Comparison of ENCODE assay signal across 12 cellular contexts in the genomic region with DNA sequence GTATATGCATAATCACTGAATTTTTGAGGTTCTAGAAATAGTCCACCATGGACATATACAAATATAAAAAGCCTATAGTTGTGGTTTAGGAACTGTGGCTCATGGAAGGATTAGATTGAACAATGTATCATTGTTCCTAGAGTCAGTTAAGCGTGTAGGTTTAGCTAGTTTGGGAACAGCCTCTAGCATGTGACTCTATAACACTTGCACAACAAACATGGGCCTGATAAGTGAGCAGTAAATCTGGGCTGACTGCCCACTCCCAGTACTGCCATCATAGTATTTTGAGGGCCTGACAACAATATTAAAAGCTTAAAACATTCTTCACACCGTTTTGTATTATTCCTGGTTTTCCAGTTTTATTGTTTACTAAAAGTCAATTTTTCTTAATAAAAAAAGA. TPM values are rescaled to one million over a fixed set of nuclear protein-coding genes. Genes with fewer than 3 reads are reported as not detected.
DNase-seq lines count a peak whose midpoint lies in the region; TF ChIP-seq lines count a peak whose summit lies in the region.
"Had no signal": no experiment of that assay in that cellular context is flagged by ENCODE, and none has a peak within 500 bp of the region (broad histone marks: within the 10 kb centered on the region; RNA-seq: fewer than 3 reads in every experiment).

No MANE protein-coding gene starts in this region.

- intact Hi-C loops in activated CD4-positive, alpha-beta T cell treated with anti-CD3 and anti-CD28 coated beads, Interleukin-2, amount 10 ng/mL, durations not matched to agents 24 days and 14 days (cut with micrococcal nuclease) = no loop called here

- H3K27ac ChIP-seq in RWPE1 = no peak overlapping the region
- H3K27ac ChIP-seq in osteoblast (ENCODE audit: low read depth, low read length) = peak overlapping the region; percentile 15

- H3K27me3 ChIP-seq in osteoblast (ENCODE audit: insufficient read depth, low read length) = no peaks in the 10 kb centered on the region

- no peak for TF ChIP-seq CTCF in RWPE1 (conservative IDR thresholded peaks at IDR 0.05; ENCODE audit: low read depth)
- TF ChIP-seq CTCF in fibroblast of villous mesenchyme (IDR thresholded peaks at IDR 0.05; ENCODE audit: insufficient read depth, low read depth, low read length) = no peak
- TF ChIP-seq CTCF in osteoblast (IDR thresholded peaks at IDR 0.05; ENCODE audit: extremely low read depth, low read depth, low read length) = no peak

- peaks cover 12% of the 10 kb centered on the region for H3K27me3 Mint-ChIP-seq in activated CD4-positive, alpha-beta T cell treated with anti-CD3 and anti-CD28 coated beads, Interleukin-2, amount 10 ng/mL, durations not matched to agents 24 days and 14 days

- no peak overlapping the region for H3K4me3 Mint-ChIP-seq in activated CD4-positive, alpha-beta T cell treated with anti-CD3 and anti-CD28 coated beads, Interleukin-2, amount 10 ng/mL, durations not matched to agents 24 days and 14 days
- H3K4me3 Mint-ChIP-seq: CD4-positive, CD25-positive, alpha-beta regulatory T cell; stimulated activated naive B cell treated with anti-CD40 and anti-IgM and Interleukin-4, amounts not matched to agents 10 μg/mL and 1 μg/mL and 100 μg/mL, for 72 hours had no signal

- no peaks in the 10 kb centered on the region for H3K9me3 Mint-ChIP-seq in activated CD4-positive, alpha-beta T cell treated with anti-CD3 and anti-CD28 coated beads, Interleukin-2, amount 10 ng/mL, durations not matched to agents 24 days and 14 days
- H3K9me3 Mint-ChIP-seq: stimulated activated naive B cell treated with anti-CD40 and anti-IgM and Interleukin-4, amounts not matched to agents 10 μg/mL and 1 μg/mL and 100 μg/mL, for 72 hours had no signal

- H3K4me3 ChIP-seq in fibroblast of villous mesenchyme (ENCODE audit: low read depth, low read length) (no peak overlapping the region), osteoblast (ENCODE audit: insufficient read depth, low read length) (no peak overlapping the region)

- no peak overlapping the region for H2AFZ ChIP-seq in osteoblast (ENCODE audit: low read length)

- H4K20me1 ChIP-seq in osteoblast (ENCODE audit: insufficient read depth, low read length) = peaks cover 27% of the 10 kb centered on the region

- CTCF ChIA-PET in RWPE1 (lab: Yijun Ruan, JAX) = interaction anchor here (0.7 to 1.1 kb wide), 2 partner anchors 9 to 12 kb away, joined by 4 to 7 read pairs; no protein-coding TSS in a partner anchor

- DNase-seq in Caki2 (ENCODE audit: low read depth) = peak; percentile 2
- DNase-seq in RWPE1 (ENCODE audit: low spot score) = peak; percentile 13
- DNase-seq in fibroblast of villous mesenchyme (ENCODE audit: low read depth) = peak; percentile 85
- DNase-seq in osteoblast (ENCODE audit: insufficient read length, low spot score, missing footprints) = no peak
- no peak for DNase-seq in NCI-H2227 (lab: John Stamatoyannopoulos, UW; ENCODE audit: unreplicated experiment)
- no peak for DNase-seq in NCI-H524 treated with DMSO at 0.1 percent for 48 hours (lab: John Stamatoyannopoulos, UW)
- DNase-seq in activated CD4-positive, alpha-beta T cell treated with anti-CD3 and anti-CD28 coated beads, Interleukin-2, amount 10 ng/mL, durations not matched to agents 24 days and 14 days = no peak
- DNase-seq in NCI-H1105 treated with DMSO at 0.1 percent for 48 hours (lab: John Stamatoyannopoulos, UW) = no peak
- DNase-seq: activated CD4-positive, CD25-positive, alpha-beta regulatory T cell; amygdala; CD4-positive, CD25-positive, alpha-beta regulatory T cell; stimulated activated naive B cell treated with anti-CD40 and anti-IgM and Interleukin-4, amounts not matched to agents 10 μg/mL and 1 μg/mL and 100 μg/mL, for 72 hours had no signal

- H3K9me3 ChIP-seq in osteoblast (ENCODE audit: low read depth, low read length) = no peaks in the 10 kb centered on the region

- no peak overlapping the region for H3K27ac Mint-ChIP-seq in activated CD4-positive, alpha-beta T cell treated with anti-CD3 and anti-CD28 coated beads, Interleukin-2, amount 10 ng/mL, durations not matched to agents 24 days and 14 days
- H3K27ac Mint-ChIP-seq: CD4-positive, CD25-positive, alpha-beta regulatory T cell; stimulated activated naive B cell treated with anti-CD40 and anti-IgM and Interleukin-4, amounts not matched to agents 10 μg/mL and 1 μg/mL and 100 μg/mL, for 72 hours had no signal

- no peaks in the 10 kb centered on the region for H3K4me1 Mint-ChIP-seq in activated CD4-positive, alpha-beta T cell treated with anti-CD3 and anti-CD28 coated beads, Interleukin-2, amount 10 ng/mL, durations not matched to agents 24 days and 14 days
- H3K4me1 Mint-ChIP-seq: CD4-positive, CD25-positive, alpha-beta regulatory T cell; stimulated activated naive B cell treated with anti-CD40 and anti-IgM and Interleukin-4, amounts not matched to agents 10 μg/mL and 1 μg/mL and 100 μg/mL, for 72 hours had no signal

- no peaks in the 10 kb centered on the region for H3K36me3 Mint-ChIP-seq in activated CD4-positive, alpha-beta T cell treated with anti-CD3 and anti-CD28 coated beads, Interleukin-2, amount 10 ng/mL, durations not matched to agents 24 days and 14 days (ENCODE audit: low read depth)
- H3K36me3 Mint-ChIP-seq: CD4-positive, CD25-positive, alpha-beta regulatory T cell; stimulated activated naive B cell treated with anti-CD40 and anti-IgM and Interleukin-4, amounts not matched to agents 10 μg/mL and 1 μg/mL and 100 μg/mL, for 72 hours had no signal

- POLR2A ChIA-PET in RWPE1 (lab: Yijun Ruan, JAX; ENCODE audit: low non-redundant PET) = no interaction called here

- H3K4me1 ChIP-seq in osteoblast (ENCODE audit: insufficient read depth, low read length) = peaks cover 26% of the 10 kb centered on the region

- in situ Hi-C loops in Caki2 (cut with HindIII; ENCODE audit: low pct_unique_long_range_greater_than_20kb, low sequenced_read_pairs) = no loop called here

- no peak overlapping the region for H3K4me2 ChIP-seq in osteoblast (ENCODE audit: insufficient read depth, low read length)

- H3K79me2 ChIP-seq in osteoblast (ENCODE audit: insufficient read depth, low read length) = peaks cover 99% of the 10 kb centered on the region

- H3K36me3 ChIP-seq in osteoblast (ENCODE audit: insufficient read depth, low read length) = peaks cover 1% of the 10 kb centered on the region

RNA-seq across cellular contexts. Expression of gene YAP1, which starts 47.0 kb away (rescaled TPM):
- total RNA-seq in Caki2 (2014; rRNA removed; shearing (Covaris generic); ENCODE audit: low replicate concordance) = 5.2 and 16.8 TPM in 2 replicates
- total RNA-seq in fibroblast of villous mesenchyme (127 and 148 TPM in 2 replicates), osteoblast (156 and 174 TPM in 2 replicates)
- not detected in 2 replicates for total RNA-seq in activated CD4-positive, alpha-beta T cell treated with anti-CD3 and anti-CD28 coated beads, Interleukin-2, amount 10 ng/mL, durations not matched to agents 24 days and 14 days
- total RNA-seq: CD4-positive, CD25-positive, alpha-beta regulatory T cell had no signal

Comparison
In these comparisons a context has a peak if more than half of its experiments do, and no peak if none do; other contexts are left out.
1. DNase-seq: peak in Caki2 (single experiment), RWPE1 (single experiment) and fibroblast of villous mesenchyme (single experiment); none in osteoblast (single experiment), NCI-H2227 (single experiment), NCI-H524 treated with DMSO at 0.1 percent for 48 hours (single experiment), activated CD4-positive, alpha-beta T cell treated with anti-CD3 and anti-CD28 coated beads, Interleukin-2, amount 10 ng/mL, durations not matched to agents 24 days and 14 days (single experiment) and NCI-H1105 treated with DMSO at 0.1 percent for 48 hours (single experiment).